In the genomic region with DNA sequence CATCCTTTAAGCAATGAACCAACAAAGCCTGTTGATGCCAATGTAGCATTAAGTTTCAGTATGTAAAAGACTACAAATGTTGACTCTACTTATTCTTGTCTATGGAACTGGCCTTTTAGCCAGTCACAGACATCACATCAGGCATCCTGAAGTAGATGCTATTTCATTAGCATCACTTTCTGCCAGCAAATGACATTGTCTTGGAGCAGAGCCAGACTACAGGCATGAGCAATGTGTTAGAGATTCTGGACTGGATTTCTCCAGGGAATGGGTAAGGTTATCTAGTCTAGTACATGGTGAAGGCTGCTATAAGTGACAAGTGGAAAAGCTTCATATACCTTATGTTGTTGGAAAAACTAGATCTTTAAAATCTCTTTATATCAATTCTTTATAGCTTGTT, we compare ENCODE assay signal across 8 cellular contexts.
DNase-seq lines count a peak whose midpoint lies in the region; ATAC-seq and TF ChIP-seq lines count a peak whose summit lies in the region.

No MANE protein-coding gene starts in this region.

- DNase-seq in DMS153 (lab: John Stamatoyannopoulos, UW) (peak; percentile 77), NCI-H2029 treated with DMSO at 0.1 percent for 48 hours (lab: John Stamatoyannopoulos, UW) (peak; percentile 87), adrenal gland (peak in 6 of 7 donors; percentile 10 to 72 (median 30)), right cardiac atrium (peak in 2 of 3 donors; percentile 26 to 31), sigmoid colon (no peak), DMS114 treated with DMSO at 0.1 percent for 48 hours (lab: John Stamatoyannopoulos, UW; ENCODE audit: unreplicated experiment) (no peak)
- DNase-seq in stimulated activated CD8-positive, alpha-beta memory T cell treated with anti-CD3 and anti-CD28 coated beads, Interleukin-4, amount 100 ng/mL, for 48 hours = no peak

- no peak for TF ChIP-seq POLR2A in adrenal gland (IDR thresholded peaks at IDR 0.05)
- no peak for TF ChIP-seq POLR2A in sigmoid colon (IDR thresholded peaks at IDR 0.05)

- TF ChIP-seq CTCF in adrenal gland (IDR thresholded peaks at IDR 0.05) (no peak), sigmoid colon (IDR thresholded peaks at IDR 0.05) (no peak)

- H3K4me1 ChIP-seq in adrenal gland (replicated peaks in 1 of 2) = peaks cover 0 to 7% of the 10 kb centered on the region in 2 donors
- no peaks in the 10 kb centered on the region for H3K4me1 ChIP-seq in right cardiac atrium (ENCODE audit: control insufficient read depth, insufficient read depth, low read length)
- no peaks in the 10 kb centered on the region for H3K4me1 ChIP-seq in sigmoid colon

- TF ChIP-seq EP300 in sigmoid colon (IDR thresholded peaks at IDR 0.05) = no peak

- ATAC-seq in right cardiac atrium (peak; percentile 52 to 79), GM21515 (IDR thresholded peaks at IDR 0.05; ENCODE audit: unreplicated experiment) (no peak)

- H3K27ac ChIP-seq in adrenal gland = no peak overlapping the region
- H3K27ac ChIP-seq in right cardiac atrium (ENCODE audit: low read length) = no peak overlapping the region
- H3K27ac ChIP-seq in sigmoid colon = no peak overlapping the region

- H3K36me3 ChIP-seq in adrenal gland (replicated peaks in 1 of 2) (no peaks in the 10 kb centered on the region), sigmoid colon (no peaks in the 10 kb centered on the region)

- H3K4me3 ChIP-seq in adrenal gland (no peak overlapping the region), right cardiac atrium (ENCODE audit: low read length) (no peak overlapping the region), sigmoid colon (no peak overlapping the region)

- H3K27me3 ChIP-seq in adrenal gland (no peaks in the 10 kb centered on the region), right cardiac atrium (ENCODE audit: control insufficient read depth, insufficient read depth) (no peaks in the 10 kb centered on the region), sigmoid colon (no peaks in the 10 kb centered on the region)

- intact Hi-C loops in adrenal gland (cut with DNase I) (loop anchor here in 1 of 2 donors (5.0 kb wide), 1 partner anchor 141 kb away; the partner anchor contains the start of gene ADGRB3), right cardiac atrium (cut with DNase I) (loop anchor here (5.0 to 10.0 kb wide), 3 partner anchors 63 to 141 kb away; partner anchors contain the start of gene ADGRB3 (in 3 of the 4)), sigmoid colon (cut with DNase I) (loop anchor here (2.0 kb wide), 1 partner anchor 139 kb away; no protein-coding TSS in a partner anchor)

- H3K9me3 ChIP-seq in adrenal gland (replicated peaks in 1 of 3) (no peaks in the 10 kb centered on the region), right cardiac atrium (ENCODE audit: control insufficient read depth, low read length) (no peaks in the 10 kb centered on the region), sigmoid colon (no peaks in the 10 kb centered on the region)

Comparison
In these comparisons a context has a peak if more than half of its experiments do, and no peak if none do; other contexts are left out.
1. DNase-seq: peak in DMS153 (single experiment), NCI-H2029 treated with DMSO at 0.1 percent for 48 hours (single experiment), adrenal gland (6 of 7) and right cardiac atrium (2 of 3); none in sigmoid colon (single experiment), DMS114 treated with DMSO at 0.1 percent for 48 hours (single experiment) and stimulated activated CD8-positive, alpha-beta memory T cell treated with anti-CD3 and anti-CD28 coated beads, Interleukin-4, amount 100 ng/mL, for 48 hours (single experiment).